8 cellular contexts compared by ENCODE assay signal in genomic region chr19:48876035-48876981, GRCh38. TPM values are rescaled to one million over a fixed set of nuclear protein-coding genes. Genes with fewer than 3 reads are reported as not detected.
A peak's percentile ranks its signal among the peaks of the same experiment; 100 is the strongest.
DNase-seq lines count a peak whose midpoint lies in the region; ATAC-seq, FAIRE-seq and TF ChIP-seq lines count a peak whose summit lies in the region.
"Not testable (repeated sequence)": the region's sequence is repeated elsewhere in the genome, so short reads cannot be mapped to it uniquely, and the experiment has no call there.

No MANE protein-coding gene starts in this region.

- H3K36me3 Mint-ChIP-seq in activated CD4-positive, alpha-beta memory T cell treated with anti-CD3 and anti-CD28 coated beads, Interleukin-2, amount 10 ng/mL, durations not matched to agents 7 days and 5 days (ENCODE audit: low read depth) = peaks cover 66% of the 10 kb centered on the region
- peaks cover 91% of the 10 kb centered on the region for H3K36me3 Mint-ChIP-seq in MCF 10A (ENCODE audit: insufficient read depth, unreplicated experiment)
- H3K36me3 Mint-ChIP-seq in naive B cell = peaks cover 18 to 33% of the 10 kb centered on the region in 2 donors

- TSS peak; percentile 59 for BruUV-seq in MCF 10A (replicated peaks; lab: Mats Ljungman, UMichigan)

- H3K4me3 Mint-ChIP-seq in activated CD4-positive, alpha-beta memory T cell treated with anti-CD3 and anti-CD28 coated beads, Interleukin-2, amount 10 ng/mL, durations not matched to agents 7 days and 5 days = peak overlapping the region; percentile 88
- peak overlapping the region; percentile 98 for H3K4me3 Mint-ChIP-seq in MCF 10A (ENCODE audit: unreplicated experiment)
- H3K4me3 Mint-ChIP-seq in naive B cell = peak overlapping the region; percentile 13 to 100 (median 72)

- in situ Hi-C loops in ACHN (cut with HindIII; ENCODE audit: low pct_ligation_motif_present, low pct_unique_long_range_greater_than_20kb, low sequenced_read_pairs); GM18951 (cut with MboI; ENCODE audit: low sequenced_read_pairs, unreplicated experiment): not testable (repeated sequence)

- intact Hi-C loops in MCF 10A (cut with micrococcal nuclease) = loop anchor here (5.0 kb wide), 1 partner anchor 76 kb away; the partner anchor contains the start of gene BAX

- H3K4me3 ChIP-seq in gastroesophageal sphincter = peak overlapping the region in 1 of 2 donors; percentile 99

- CTCF ChIA-PET in activated CD4-positive, alpha-beta memory T cell treated with anti-CD3 and anti-CD28 coated beads, Interleukin-2, amount 10 ng/mL, durations not matched to agents 7 days and 5 days (lab: Charles Lee) = interaction anchor here (0.7 to 1.8 kb wide), 4 partner anchors 24 to 117 kb away, joined by 3 to 7 read pairs (median 4); partner anchors contain the start of genes DHDH, NUCB1 and RUVBL2
- CTCF ChIA-PET in MCF 10A (lab: Yijun Ruan, JAX) = interaction anchor here (0.6 to 0.7 kb wide), 2 partner anchors 48 to 615 kb away, joined by 3 to 4 read pairs; no protein-coding TSS in a partner anchor

- H3K27me3 ChIP-seq in gastroesophageal sphincter = not testable (repeated sequence)

- not testable (repeated sequence) for ATAC-seq in gastroesophageal sphincter; naive B cell (ENCODE audit: low read depth in 2 of 2)

- not testable (repeated sequence) for H3K27me3 Mint-ChIP-seq in activated CD4-positive, alpha-beta memory T cell treated with anti-CD3 and anti-CD28 coated beads, Interleukin-2, amount 10 ng/mL, durations not matched to agents 7 days and 5 days; MCF 10A (ENCODE audit: insufficient read depth, unreplicated experiment); naive B cell

- H3K9me3 Mint-ChIP-seq in activated CD4-positive, alpha-beta memory T cell treated with anti-CD3 and anti-CD28 coated beads, Interleukin-2, amount 10 ng/mL, durations not matched to agents 7 days and 5 days; MCF 10A (ENCODE audit: unreplicated experiment); naive B cell: not testable (repeated sequence)

- H3K27ac Mint-ChIP-seq in activated CD4-positive, alpha-beta memory T cell treated with anti-CD3 and anti-CD28 coated beads, Interleukin-2, amount 10 ng/mL, durations not matched to agents 7 days and 5 days = peak overlapping the region; percentile 91
- H3K27ac Mint-ChIP-seq in MCF 10A (ENCODE audit: low read depth, unreplicated experiment) = peak overlapping the region; percentile 100
- H3K27ac Mint-ChIP-seq in naive B cell = peak overlapping the region; percentile 92 to 100 (median 100)

- peaks cover 0 to 66% of the 10 kb centered on the region in 2 donors for H3K36me3 ChIP-seq in gastroesophageal sphincter

- peak; percentile 42 for DNase-seq in ACHN
- DNase-seq in RCC 7860 (ENCODE audit: low spot score) = peak; percentile 23
- DNase-seq in activated CD4-positive, alpha-beta memory T cell treated with anti-CD3 and anti-CD28 coated beads, Interleukin-2, amount 10 ng/mL, durations not matched to agents 7 days and 5 days = peak; percentile 55
- DNase-seq in MCF 10A (ENCODE audit: unreplicated experiment) = peak; percentile 30
- DNase-seq in naive B cell = peak; percentile 41
- DNase-seq in stimulated activated CD4-positive, alpha-beta T cell treated with anti-CD3 and anti-CD28 coated beads, Interleukin-4, amount 100 ng/mL, for 4 hours = peak; percentile 44 to 65

- H3K9me3 ChIP-seq in gastroesophageal sphincter = not testable (repeated sequence)

- peak overlapping the region; percentile 95 to 100 (median 98) for H3K27ac ChIP-seq in gastroesophageal sphincter

- peak; percentile 19 for TF ChIP-seq POLR2A in GM18951 (IDR thresholded peaks at IDR 0.05; ENCODE audit: extremely low read depth, insufficient read depth, insufficient read length)
- TF ChIP-seq POLR2A in gastroesophageal sphincter (IDR thresholded peaks at IDR 0.05) = not testable (repeated sequence)

- TF ChIP-seq EP300 in gastroesophageal sphincter (IDR thresholded peaks at IDR 0.05) = not testable (repeated sequence)

- peaks cover 0 to 65% (median 20%) of the 10 kb centered on the region in 3 donors for H3K4me1 ChIP-seq in gastroesophageal sphincter

- TF ChIP-seq CTCF in MCF 10A (IDR thresholded peaks at IDR 0.05; ENCODE audit: unreplicated experiment); gastroesophageal sphincter (IDR thresholded peaks at IDR 0.05): not testable (repeated sequence)

- peaks cover 55% of the 10 kb centered on the region for H3K4me1 Mint-ChIP-seq in activated CD4-positive, alpha-beta memory T cell treated with anti-CD3 and anti-CD28 coated beads, Interleukin-2, amount 10 ng/mL, durations not matched to agents 7 days and 5 days
- H3K4me1 Mint-ChIP-seq in MCF 10A (ENCODE audit: insufficient read depth, unreplicated experiment) (peaks cover 29% of the 10 kb centered on the region), naive B cell (peaks cover 45 to 63% (median 46%) of the 10 kb centered on the region in 3 donors)

- FAIRE-seq in RCC 7860 (lab: Jason Lieb, UNC) = not testable (repeated sequence)

- WGBS in gastroesophageal sphincter (ENCODE audit: low coverage in 1 of 2), 2 donors = 28 to 58% methylated on average over 8 to 19 of the region's 30 CpGs

- POLR2A ChIA-PET in activated CD4-positive, alpha-beta memory T cell treated with anti-CD3 and anti-CD28 coated beads, Interleukin-2, amount 10 ng/mL, durations not matched to agents 7 days and 5 days (lab: Charles Lee) = interaction anchor here (1.0 to 7.6 kb wide), 12 partner anchors 10 to 117 kb away, joined by 3 to 125 read pairs (median 6); partner anchors contain the start of genes FTL, GYS1, NUCB1 and RUVBL2
- POLR2A ChIA-PET in MCF 10A (lab: Yijun Ruan, JAX) = interaction anchor here (0.6 to 5.4 kb wide), 7 partner anchors 17 to 613 kb away, joined by 3 to 54 read pairs (median 32); partner anchors contain the start of genes BAX, FTL, GYS1 and NUCB1

RNA-seq across cellular contexts. Expression of gene PPP1R15A, which starts 4.1 kb away (rescaled TPM):
- total RNA-seq in activated CD4-positive, alpha-beta memory T cell treated with anti-CD3 and anti-CD28 coated beads, Interleukin-2, amount 10 ng/mL, durations not matched to agents 7 days and 5 days = 10 to 100 TPM; 77.2 to 81.4 TPM
- total RNA-seq in MCF 10A (2022) (207 and 248 TPM in 2 replicates), gastroesophageal sphincter (10 to 100 TPM; 53.9 to 70.0 (median 60.9) TPM)
- 100 to 1,000 TPM in 5 of 6 donors, 10 to 100 TPM in 1; 98.9 to 436 (median 172) TPM for polyA plus RNA-seq in naive B cell (ENCODE audit: low read depth in 6 of 6)

RNA-seq across cellular contexts. Expression of gene PLEKHA4, which starts 7.9 kb away (rescaled TPM):
- 1 to 10 TPM; 4.5 to 5.5 TPM for total RNA-seq in activated CD4-positive, alpha-beta memory T cell treated with anti-CD3 and anti-CD28 coated beads, Interleukin-2, amount 10 ng/mL, durations not matched to agents 7 days and 5 days
- total RNA-seq in MCF 10A (2022) (10.1 and 11.9 TPM in 2 replicates), gastroesophageal sphincter (10 to 100 TPM; 11.4 to 29.2 (median 18.1) TPM)
- 10 to 100 TPM in 1 of 6 donors, 1 to 10 TPM in 5; 4.4 to 15.3 (median 8.7) TPM for polyA plus RNA-seq in naive B cell (ENCODE audit: low read depth in 6 of 6)

RNA-seq across cellular contexts. Expression of gene TULP2, which starts 22.2 kb away (rescaled TPM):
- total RNA-seq in activated CD4-positive, alpha-beta memory T cell treated with anti-CD3 and anti-CD28 coated beads, Interleukin-2, amount 10 ng/mL, durations not matched to agents 7 days and 5 days = under 1 TPM in 1 of 2 experiments, not detected in 1; 0.13 TPM
- total RNA-seq in MCF 10A (2022) = not detected in 2 replicates
- total RNA-seq in gastroesophageal sphincter = 1 to 10 TPM in 1 of 4 donors, not detected in 3; 2.0 TPM
- polyA plus RNA-seq in naive B cell (ENCODE audit: low read depth in 6 of 6) = not detected

RNA-seq across cellular contexts. Expression of gene NUCB1, which starts 23.8 kb away (rescaled TPM):
- total RNA-seq in activated CD4-positive, alpha-beta memory T cell treated with anti-CD3 and anti-CD28 coated beads, Interleukin-2, amount 10 ng/mL, durations not matched to agents 7 days and 5 days = 100 to 1,000 TPM; 287 to 300 TPM
- total RNA-seq in MCF 10A (2022) (61.4 and 76.8 TPM in 2 replicates), gastroesophageal sphincter (100 to 1,000 TPM; 188 to 326 (median 279) TPM)
- 10 to 100 TPM; 48.8 to 90.6 (median 54.6) TPM for polyA plus RNA-seq in naive B cell (ENCODE audit: low read depth in 6 of 6)

RNA-seq across cellular contexts. Expression of gene HSD17B14, which starts 40.0 kb away (rescaled TPM):
- under 1 TPM; 0.50 to 0.63 TPM for total RNA-seq in activated CD4-positive, alpha-beta memory T cell treated with anti-CD3 and anti-CD28 coated beads, Interleukin-2, amount 10 ng/mL, durations not matched to agents 7 days and 5 days
- total RNA-seq in MCF 10A (2022) = 0.26 and 0.32 TPM in 2 replicates
- total RNA-seq in gastroesophageal sphincter = 10 to 100 TPM in 2 of 4 donors, 1 to 10 TPM in 2; 5.3 to 12.5 (median 8.2) TPM
- polyA plus RNA-seq in naive B cell (ENCODE audit: low read depth in 6 of 6) = 1 to 10 TPM in 4 of 6 donors, under 1 TPM in 1, not detected in 1; 1.00 to 3.3 (median 1.4) TPM
